ENCODE assay signal across 1 cellular context in genomic region chr19:14059093-14059480, GRCh38.
TF ChIP-seq lines count a peak whose summit lies in the region.

No MANE protein-coding gene starts in this region.

TF ChIP-seq in HCT116, 20 proteins besides CTCF, POLR2A, EP300 and RAD21 (continued from another document):
- no peak for TF ChIP-seq REST (IDR thresholded peaks at IDR 0.05; ENCODE audit: low read depth)
- TF ChIP-seq CBX3 (IDR thresholded peaks at IDR 0.05; ENCODE audit: low read depth) = no peak
- no peak for TF ChIP-seq TCF7L2 (IDR thresholded peaks at IDR 0.05; ENCODE audit: borderline replicate concordance, extremely low read depth, insufficient read depth, insufficient read length)
- TF ChIP-seq SIN3A (IDR thresholded peaks at IDR 0.05; ENCODE audit: low read depth) = no peak
- no peak for TF ChIP-seq POLR2AphosphoS5 (IDR thresholded peaks at IDR 0.05; ENCODE audit: low read depth, low read length)
- TF ChIP-seq ZFX (IDR thresholded peaks at IDR 0.05) = no peak
- no peak for TF ChIP-seq SRF (IDR thresholded peaks at IDR 0.05; ENCODE audit: low read depth)
- no peak for TF ChIP-seq FOSL1 (IDR thresholded peaks at IDR 0.05; ENCODE audit: low read depth)
